ENCODE assay signal across 12 cellular contexts in genomic region chr3:39810647-39811161, GRCh38. TPM values are rescaled to one million over a fixed set of nuclear protein-coding genes. Genes with fewer than 3 reads are reported as not detected.
DNase-seq lines count a peak whose midpoint lies in the region; ATAC-seq and TF ChIP-seq lines count a peak whose summit lies in the region.
"Had no signal": no experiment of that assay in that cellular context is flagged by ENCODE, and none has a peak within 500 bp of the region (broad histone marks: within the 10 kb centered on the region; RNA-seq: fewer than 3 reads in every experiment).

No MANE protein-coding gene starts in this region.

- H3K9me3 Mint-ChIP-seq in glutamatergic neuron (ENCODE audit: unreplicated experiment): peaks cover 7% of the 10 kb centered on the region

- in situ Hi-C loops in G401 (cut with HindIII; ENCODE audit: low sequenced_read_pairs): no loop called here

- H3K9me3 ChIP-seq in Peyer's patch (no peaks in the 10 kb centered on the region), sigmoid colon (no peaks in the 10 kb centered on the region)

- intact Hi-C loops in sigmoid colon (cut with DNase I): no loop called here

- H3K4me1 Mint-ChIP-seq in glutamatergic neuron (ENCODE audit: low read depth, unreplicated experiment): peaks cover 17% of the 10 kb centered on the region

- TF ChIP-seq POLR2A in Peyer's patch (IDR thresholded peaks at IDR 0.05) (no peak), sigmoid colon (IDR thresholded peaks at IDR 0.05) (no peak)

- H3K4me3 Mint-ChIP-seq in glutamatergic neuron (ENCODE audit: unreplicated experiment): peak overlapping the region; percentile 95

- peaks cover 0 to 12% of the 10 kb centered on the region in 2 donors for H3K27me3 ChIP-seq in Peyer's patch
- H3K27me3 ChIP-seq in sigmoid colon: peaks cover 21 to 50% (median 44%) of the 10 kb centered on the region in 3 donors

- peak; percentile 66 for DNase-seq in G401 (ENCODE audit: low spot score)
- no peak for DNase-seq in Peyer's patch
- no peak for DNase-seq in glutamatergic neuron
- no peak for DNase-seq in sigmoid colon
- DNase-seq in NCI-H345 (lab: John Stamatoyannopoulos, UW): no peak
- no peak for DNase-seq in GM19240 (ENCODE audit: insufficient read length, low spot score)
- no peak for DNase-seq in HuH-7.5 (ENCODE audit: low spot score)
- DNase-seq: activated gamma-delta T cell, NCI-H1105 had no signal

- H3K36me3 ChIP-seq in Peyer's patch: no peaks in the 10 kb centered on the region
- H3K36me3 ChIP-seq in sigmoid colon: no peaks in the 10 kb centered on the region

- no peak for TF ChIP-seq EP300 in sigmoid colon (IDR thresholded peaks at IDR 0.05)

- peak overlapping the region; percentile 6 for H3K27ac Mint-ChIP-seq in glutamatergic neuron (ENCODE audit: unreplicated experiment)

- no peaks in the 10 kb centered on the region for H3K36me3 Mint-ChIP-seq in glutamatergic neuron (ENCODE audit: unreplicated experiment)

- H3K4me3 ChIP-seq in Peyer's patch: peak overlapping the region in 3 of 4 donors; percentile 30 to 64 (median 59)
- peak overlapping the region; percentile 42 to 61 (median 52) for H3K4me3 ChIP-seq in sigmoid colon

- 13 to 21% methylated on average over 16 of the region's 16 CpGs for WGBS in sigmoid colon, 2 donors

- peaks cover 16% of the 10 kb centered on the region for H3K27me3 Mint-ChIP-seq in glutamatergic neuron (ENCODE audit: unreplicated experiment)

- no peak for ATAC-seq in HG03521 (IDR thresholded peaks at IDR 0.05; ENCODE audit: unreplicated experiment)
- ATAC-seq: Right ventricle myocardium inferior had no signal

- no peak overlapping the region for H3K27ac ChIP-seq in Peyer's patch
- no peak overlapping the region for H3K27ac ChIP-seq in sigmoid colon

- H3K4me1 ChIP-seq in Peyer's patch (peaks cover 0 to 11% (median 0%) of the 10 kb centered on the region in 4 donors), sigmoid colon (peaks cover 0 to 24% (median 15%) of the 10 kb centered on the region in 4 donors)

- TF ChIP-seq CTCF in Peyer's patch (IDR thresholded peaks at IDR 0.05) (no peak), glutamatergic neuron (IDR thresholded peaks at IDR 0.05; ENCODE audit: partially characterized antibody, unreplicated experiment) (no peak), sigmoid colon (IDR thresholded peaks at IDR 0.05) (no peak)

RNA-seq across cellular contexts. Expression of gene MYRIP, which starts 1.3 kb away (rescaled TPM):
- not detected in 2 replicates for total RNA-seq in G401 (2014; rRNA removed; shearing (Covaris generic))
- total RNA-seq in Peyer's patch (10 to 100 TPM in 1 of 4 donors, 1 to 10 TPM in 3; 6.0 to 12.4 (median 8.3) TPM), glutamatergic neuron (ENCODE audit: unreplicated experiment) (1.8 TPM), sigmoid colon (1 to 10 TPM; 2.2 to 5.5 (median 4.1) TPM)
- polyA plus RNA-seq in sigmoid colon: 1 to 10 TPM; 2.4 to 5.1 (median 4.2) TPM
- total RNA-seq: fibroblast of villous mesenchyme had no signal
